1 cellular context compared by ENCODE assay signal in the genomic region with DNA sequence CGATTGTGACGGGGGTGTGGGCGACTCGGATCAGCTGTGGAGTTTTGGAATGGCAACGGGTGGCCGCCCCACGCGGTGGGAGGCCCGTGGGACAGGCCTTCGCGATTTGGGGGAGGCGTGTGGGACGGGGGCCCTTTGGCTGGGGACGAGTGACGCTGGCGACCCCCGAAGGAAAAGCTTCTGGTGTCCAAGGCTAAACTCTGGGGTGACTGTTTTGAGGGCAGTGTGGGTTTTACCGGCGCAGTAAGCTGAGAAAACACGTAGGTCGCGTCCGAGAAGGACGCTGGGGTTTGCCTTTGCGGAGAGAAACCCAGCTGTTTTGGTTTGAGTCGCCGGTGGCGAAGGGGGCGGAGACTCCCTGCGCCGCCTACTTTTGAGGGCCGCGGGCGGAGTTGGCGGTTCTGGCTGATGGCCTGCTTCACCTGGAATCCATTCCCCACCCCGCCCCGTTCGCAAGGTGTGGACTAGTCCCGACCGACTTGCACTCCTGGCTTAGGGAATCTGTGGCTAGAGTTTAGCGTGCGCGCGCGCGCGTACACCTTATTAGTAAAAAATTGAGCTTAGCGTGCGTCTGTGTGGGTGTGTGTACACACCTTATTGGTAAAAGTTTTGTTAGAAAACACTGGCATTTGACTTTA.
TF ChIP-seq lines count a peak whose summit lies in the region.

No MANE protein-coding gene starts in this region.

TF ChIP-seq in IMR-90, 13 proteins besides CTCF, POLR2A, EP300 and RAD21 (continued from another document):
- TF ChIP-seq, protein P1, sequence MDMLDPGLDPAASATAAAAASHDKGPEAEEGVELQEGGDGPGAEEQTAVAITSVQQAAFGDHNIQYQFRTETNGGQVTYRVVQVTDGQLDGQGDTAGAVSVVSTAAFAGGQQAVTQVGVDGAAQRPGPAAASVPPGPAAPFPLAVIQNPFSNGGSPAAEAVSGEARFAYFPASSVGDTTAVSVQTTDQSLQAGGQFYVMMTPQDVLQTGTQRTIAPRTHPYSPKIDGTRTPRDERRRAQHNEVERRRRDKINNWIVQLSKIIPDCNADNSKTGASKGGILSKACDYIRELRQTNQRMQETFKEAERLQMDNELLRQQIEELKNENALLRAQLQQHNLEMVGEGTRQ (IDR thresholded peaks at IDR 0.05; ENCODE audit: low read depth, low read length) = no peak
- TF ChIP-seq, protein P2, sequence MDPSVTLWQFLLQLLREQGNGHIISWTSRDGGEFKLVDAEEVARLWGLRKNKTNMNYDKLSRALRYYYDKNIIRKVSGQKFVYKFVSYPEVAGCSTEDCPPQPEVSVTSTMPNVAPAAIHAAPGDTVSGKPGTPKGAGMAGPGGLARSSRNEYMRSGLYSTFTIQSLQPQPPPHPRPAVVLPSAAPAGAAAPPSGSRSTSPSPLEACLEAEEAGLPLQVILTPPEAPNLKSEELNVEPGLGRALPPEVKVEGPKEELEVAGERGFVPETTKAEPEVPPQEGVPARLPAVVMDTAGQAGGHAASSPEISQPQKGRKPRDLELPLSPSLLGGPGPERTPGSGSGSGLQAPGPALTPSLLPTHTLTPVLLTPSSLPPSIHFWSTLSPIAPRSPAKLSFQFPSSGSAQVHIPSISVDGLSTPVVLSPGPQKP (IDR thresholded peaks at IDR 0.05; ENCODE audit: borderline replicate concordance, low read depth, low read length) = no peak
- TF ChIP-seq NFE2L2 (IDR thresholded peaks at IDR 0.05; ENCODE audit: low read depth, low read length) (no peak), FOS (IDR thresholded peaks at IDR 0.05; ENCODE audit: low read depth, low read length) (no peak), SMC3 (IDR thresholded peaks at IDR 0.05; ENCODE audit: low read depth, low read length) (no peak), MAZ (IDR thresholded peaks at IDR 0.05; ENCODE audit: borderline replicate concordance, low read depth, low read length) (no peak)
